In genomic region chr2:156196031-156196430, GRCh38 we compare ENCODE assay signal across 21 cellular contexts.
"Had no signal": no experiment of that assay in that cellular context is flagged by ENCODE, and none has a peak within 500 bp of the region (broad histone marks: within the 10 kb centered on the region; RNA-seq: fewer than 3 reads in every experiment).

No MANE protein-coding gene starts in this region.

- H3K27ac ChIP-seq: colonic mucosa, esophagus muscularis mucosa, foreskin keratinocyte, gastrocnemius medialis, heart right ventricle, left lung, lower lobe of right lung had no signal

- H3K4me1 ChIP-seq: colonic mucosa, gastrocnemius medialis, heart right ventricle, left lung, lower lobe of right lung had no signal

- H3K4me1 Mint-ChIP-seq: endodermal cell, naive B cell had no signal

- H3K27me3 Mint-ChIP-seq: naive B cell had no signal

- H3K27ac Mint-ChIP-seq: dendritic cell treated with granulocyte-macrophage colony-stimulating factor and Interleukin-4, amounts not matched to agents 40 ng/mL and 50 ng/mL, for 4 days; effector memory CD8-positive, alpha-beta T cell; endodermal cell; mesothelial cell of epicardium; naive B cell had no signal

- H3K4me3 ChIP-seq: colonic mucosa, esophagus muscularis mucosa, gastrocnemius medialis, heart right ventricle, left lung, lower lobe of right lung, mucosa of descending colon had no signal

- H3K36me3 ChIP-seq: colonic mucosa, esophagus muscularis mucosa, gastrocnemius medialis, heart right ventricle, left lung, lower lobe of right lung had no signal

- H3K9me3 Mint-ChIP-seq: dendritic cell treated with granulocyte-macrophage colony-stimulating factor and Interleukin-4, amounts not matched to agents 40 ng/mL and 50 ng/mL, for 4 days; effector memory CD8-positive, alpha-beta T cell; endodermal cell; naive B cell had no signal

- H3K36me3 Mint-ChIP-seq: naive B cell had no signal

- H3K9me3 ChIP-seq: colonic mucosa, esophagus muscularis mucosa, gastrocnemius medialis, heart right ventricle, left lung, lower lobe of right lung, mucosa of descending colon had no signal

- H3K4me3 Mint-ChIP-seq: dendritic cell treated with granulocyte-macrophage colony-stimulating factor and Interleukin-4, amounts not matched to agents 40 ng/mL and 50 ng/mL, for 4 days; effector memory CD8-positive, alpha-beta T cell; endodermal cell; mesothelial cell of epicardium; naive B cell had no signal

- H3K27me3 ChIP-seq: colonic mucosa, esophagus muscularis mucosa, foreskin keratinocyte, gastrocnemius medialis, heart right ventricle, left lung had no signal

- DNase-seq: colonic mucosa; cortex of kidney; effector CD8-positive, alpha-beta T cell; effector memory CD8-positive, alpha-beta T cell; endodermal cell; foreskin keratinocyte; gastrocnemius medialis; glutamatergic neuron; head of caudate nucleus; heart right ventricle; hippocampal formation; left cardiac atrium; left lung; left ventricle myocardium superior; lower lobe of right lung; mesenchymal stem cell; mucosa of descending colon; naive B cell had no signal
